Comparison of ENCODE assay signal across 34 cellular contexts in genomic region chr6:20915626-20916025, GRCh38.
"Had no signal": no experiment of that assay in that cellular context is flagged by ENCODE, and none has a peak within 500 bp of the region (broad histone marks: within the 10 kb centered on the region; RNA-seq: fewer than 3 reads in every experiment).

No MANE protein-coding gene starts in this region.

- FAIRE-seq: astrocyte, RCC 7860, TTC549 had no signal

- H3K36me3 ChIP-seq: breast epithelium had no signal

- H3K27ac Mint-ChIP-seq: activated CD4-positive, alpha-beta memory T cell treated with anti-CD3 and anti-CD28 coated beads for 36 hours; activated naive CD8-positive, alpha-beta T cell treated with anti-CD3 and anti-CD28 coated beads for 36 hours; T-helper 1 cell treated with Interleukin-12 subunit alpha and Interleukin-12 subunit beta and Interleukin-4 antibody, amounts not matched to agents 30 μg/mL and 1 μg/mL, for 36 hours; T-helper 2 cell treated with Interferon-gamma antibody and Interleukin-4, amounts not matched to agents 5 μg/mL and 100 μg/mL, for 36 hours had no signal

- DNase-seq: activated CD4-positive, alpha-beta memory T cell treated with anti-CD3 and anti-CD28 coated beads for 36 hours; activated CD4-positive, alpha-beta T cell treated with anti-CD3 and anti-CD28 coated beads for 4 hours; activated CD4-positive, alpha-beta T cell treated with anti-CD3 and anti-CD28 coated beads, Interleukin-2, amount 50 U/mL, for 1 hour; activated CD8-positive, alpha-beta memory T cell treated with anti-CD3 and anti-CD28 coated beads, Interleukin-2, amount 50 U/mL, for 4 hours; activated effector memory CD4-positive, alpha-beta T cell treated with Interleukin-2 at 50 U/mL for 16 hours; activated naive CD4-positive, alpha-beta T cell; activated naive CD4-positive, alpha-beta T cell treated with anti-CD3 and anti-CD28 coated beads, Interleukin-2, amount 50 U/mL, for 16 hours; activated naive CD8-positive, alpha-beta T cell treated with anti-CD3 and anti-CD28 coated beads for 36 hours; activated T-cell treated with anti-CD3 and anti-CD28 coated beads, Interleukin-2, amount 50 U/mL, for 48 hours; amygdala; body of pancreas; caudate nucleus; cerebellar nuclear complex; KG1; MM.1S; NCI-H1092; NCI-H1436 treated with DMSO at 0.1 percent for 48 hours; NCI-H1694 treated with DMSO at 0.1 percent for 48 hours; NCI-H2029; NCI-H2107; NCI-H2171; NCI-H510A; NCI-H526; NCI-H748 treated with DMSO at 0.1 percent for 48 hours; NK-92 treated with Interleukin-12 subunit alpha and Interleukin-12 subunit beta, amount 100 ng/mL, for 24 hours; PC-9; Right ventricle myocardium superior had no signal

- H3K4me3 Mint-ChIP-seq: activated CD4-positive, alpha-beta memory T cell treated with anti-CD3 and anti-CD28 coated beads for 36 hours; activated naive CD8-positive, alpha-beta T cell treated with anti-CD3 and anti-CD28 coated beads for 36 hours; T-helper 1 cell treated with Interleukin-12 subunit alpha and Interleukin-12 subunit beta and Interleukin-4 antibody, amounts not matched to agents 30 μg/mL and 1 μg/mL, for 36 hours; T-helper 2 cell treated with Interferon-gamma antibody and Interleukin-4, amounts not matched to agents 5 μg/mL and 100 μg/mL, for 36 hours had no signal

- H3K4me2 ChIP-seq: PC-9 had no signal

- H3K4me1 ChIP-seq: body of pancreas, breast epithelium had no signal

- H3K27me3 Mint-ChIP-seq: activated CD4-positive, alpha-beta memory T cell treated with anti-CD3 and anti-CD28 coated beads for 36 hours; activated naive CD8-positive, alpha-beta T cell treated with anti-CD3 and anti-CD28 coated beads for 36 hours had no signal

- H3K27ac ChIP-seq: body of pancreas, PC-9 had no signal

- H3K9me3 ChIP-seq: body of pancreas had no signal

- ATAC-seq: activated CD4-positive, CD25-positive, alpha-beta regulatory T cell treated with anti-CD3 and anti-CD28 coated beads, Interleukin-2, amount 50 U/mL, for 24 hours; body of pancreas had no signal

- H3K4me3 ChIP-seq: body of pancreas, breast epithelium, PC-9 had no signal

- H3K27me3 ChIP-seq: body of pancreas, breast epithelium had no signal
